Comparison of ENCODE assay signal across 16 cellular contexts in the genomic region with DNA sequence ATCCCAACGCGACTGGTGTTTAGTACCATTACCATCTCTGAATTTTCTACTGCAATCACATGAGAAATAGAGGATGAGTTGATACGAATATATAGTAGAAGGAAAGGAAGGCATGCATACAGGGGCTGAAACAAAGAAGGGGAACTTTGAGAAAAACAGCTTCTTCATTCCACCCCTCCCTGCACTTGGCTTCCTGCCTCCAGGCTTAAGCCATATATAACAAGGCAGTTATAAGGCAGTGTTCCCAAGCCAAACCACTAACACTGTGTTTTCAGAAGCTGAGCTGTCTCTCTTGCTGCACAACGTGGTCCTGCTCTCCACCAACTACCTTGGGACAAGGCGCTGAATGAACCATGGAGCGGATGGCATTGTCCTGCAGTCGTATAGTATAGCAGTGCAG. TPM values are rescaled to one million over a fixed set of nuclear protein-coding genes. Genes with fewer than 3 reads are reported as not detected.
A peak's percentile ranks its signal among the peaks of the same experiment; 100 is the strongest.
DNase-seq lines count a peak whose midpoint lies in the region; ATAC-seq and TF ChIP-seq lines count a peak whose summit lies in the region.
"Had no signal": no experiment of that assay in that cellular context is flagged by ENCODE, and none has a peak within 500 bp of the region (broad histone marks: within the 10 kb centered on the region; RNA-seq: fewer than 3 reads in every experiment).

No MANE protein-coding gene starts in this region.

- CTCF ChIA-PET in activated CD8-positive, alpha-beta T cell treated with anti-CD3 and anti-CD28 coated beads for 36 hours (lab: Charles Lee) = no interaction called here
- CTCF ChIA-PET in SK-N-SH (lab: Yijun Ruan, JAX) = no interaction called here

- H3K27me3 ChIP-seq in SK-N-SH (ENCODE audit: insufficient read depth) = no peaks in the 10 kb centered on the region

- H3K4me2 ChIP-seq in SK-N-SH = no peak overlapping the region

- TF ChIP-seq CTCF in activated CD8-positive, alpha-beta T cell treated with anti-CD3 and anti-CD28 coated beads for 36 hours (IDR thresholded peaks at IDR 0.05) = no peak
- no peak for TF ChIP-seq CTCF in SK-N-SH (IDR thresholded peaks at IDR 0.05)

- peaks cover 64% of the 10 kb centered on the region for H3K36me3 Mint-ChIP-seq in stimulated activated naive CD8-positive, alpha-beta T cell treated with anti-CD3 and anti-CD28 coated beads, Interleukin-15, Interleukin-2, amounts not matched to agents 100 ng/mL and 50 ng/mL, for 24 hours (ENCODE audit: low read depth)
- peaks cover 47% of the 10 kb centered on the region for H3K36me3 Mint-ChIP-seq in activated CD8-positive, alpha-beta T cell treated with anti-CD3 and anti-CD28 coated beads for 36 hours (ENCODE audit: low read depth)
- H3K36me3 Mint-ChIP-seq: IgD-negative memory B cell had no signal

- H3K4me3 Mint-ChIP-seq in stimulated activated naive CD8-positive, alpha-beta T cell treated with anti-CD3 and anti-CD28 coated beads, Interleukin-15, Interleukin-2, amounts not matched to agents 100 ng/mL and 50 ng/mL, for 24 hours = no peak overlapping the region
- H3K4me3 Mint-ChIP-seq in activated CD8-positive, alpha-beta T cell treated with anti-CD3 and anti-CD28 coated beads for 36 hours = no peak overlapping the region
- H3K4me3 Mint-ChIP-seq: B cell; CD4-positive, alpha-beta memory T cell; IgD-negative memory B cell had no signal

- H3K4me1 ChIP-seq in SK-N-SH (ENCODE audit: control insufficient read depth in 1 of 2, insufficient read depth in 2 of 2, low read depth in 1 of 2, low read length in 1 of 2) = no peaks in the 10 kb centered on the region

- H3K79me2 ChIP-seq in SK-N-SH (ENCODE audit: insufficient read depth) = no peaks in the 10 kb centered on the region; the same call in 1 of the 2 replicates

- H3K9me3 ChIP-seq in SK-N-SH = no peaks in the 10 kb centered on the region

- TF ChIP-seq EP300 in SK-N-SH (IDR thresholded peaks at IDR 0.05; ENCODE audit: borderline replicate concordance in 1 of 2, low read depth in 1 of 2, low read length in 1 of 2) = no peak

- H3K27ac Mint-ChIP-seq in stimulated activated naive CD8-positive, alpha-beta T cell treated with anti-CD3 and anti-CD28 coated beads, Interleukin-15, Interleukin-2, amounts not matched to agents 100 ng/mL and 50 ng/mL, for 24 hours = peak overlapping the region; percentile 14
- peak overlapping the region; percentile 36 for H3K27ac Mint-ChIP-seq in activated CD8-positive, alpha-beta T cell treated with anti-CD3 and anti-CD28 coated beads for 36 hours
- H3K27ac Mint-ChIP-seq: B cell had no signal

- DNase-seq in stimulated activated naive CD8-positive, alpha-beta T cell treated with anti-CD3 and anti-CD28 coated beads, Interleukin-15, Interleukin-2, amounts not matched to agents 100 U/mL and 50 U/mL, for 24 hours = no peak
- no peak for DNase-seq in activated CD8-positive, alpha-beta T cell treated with anti-CD3 and anti-CD28 coated beads for 36 hours
- DNase-seq in foreskin melanocyte = peak; percentile 66
- no peak for DNase-seq in substantia nigra (lab: John Stamatoyannopoulos, UW)
- DNase-seq in SK-N-SH = no peak
- no peak for DNase-seq in GM19238 (ENCODE audit: insufficient read length, low spot score)
- no peak for DNase-seq in AML-193 (lab: John Stamatoyannopoulos, UW)
- DNase-seq: Calu3; CD4-positive, alpha-beta memory T cell; DMS79 treated with DMSO at 0.1 percent for 48 hours; HCEC 1CT; NCI-H187 treated with DMSO at 0.1 percent for 48 hours; RPMI8226 had no signal

- H3K27me3 Mint-ChIP-seq in stimulated activated naive CD8-positive, alpha-beta T cell treated with anti-CD3 and anti-CD28 coated beads, Interleukin-15, Interleukin-2, amounts not matched to agents 100 ng/mL and 50 ng/mL, for 24 hours = no peaks in the 10 kb centered on the region
- H3K27me3 Mint-ChIP-seq in activated CD8-positive, alpha-beta T cell treated with anti-CD3 and anti-CD28 coated beads for 36 hours = no peaks in the 10 kb centered on the region
- H3K27me3 Mint-ChIP-seq: B cell; CD4-positive, alpha-beta memory T cell; IgD-negative memory B cell had no signal

- H3K27ac ChIP-seq in substantia nigra (ENCODE audit: low read depth, low read length, poor library complexity, severe bottlenecking) = peak overlapping the region; percentile 30
- H3K27ac ChIP-seq in SK-N-SH (ENCODE audit: low read depth in 2 of 2, low read length in 1 of 2) = no peak overlapping the region

- WGBS in SK-N-SH (ENCODE audit: low lambda C conversion rate) = 96% methylated on average over 7 of the region's 7 CpGs

- no peak for TF ChIP-seq RAD21 in SK-N-SH (IDR thresholded peaks at IDR 0.05; ENCODE audit: low read length)

- no peaks in the 10 kb centered on the region for H3K4me1 Mint-ChIP-seq in stimulated activated naive CD8-positive, alpha-beta T cell treated with anti-CD3 and anti-CD28 coated beads, Interleukin-15, Interleukin-2, amounts not matched to agents 100 ng/mL and 50 ng/mL, for 24 hours (ENCODE audit: low read depth)
- H3K4me1 Mint-ChIP-seq in activated CD8-positive, alpha-beta T cell treated with anti-CD3 and anti-CD28 coated beads for 36 hours (ENCODE audit: low read depth) = no peaks in the 10 kb centered on the region
- H3K4me1 Mint-ChIP-seq: B cell; CD4-positive, alpha-beta memory T cell; IgD-negative memory B cell had no signal

- peaks cover 56 to 72% of the 10 kb centered on the region in 2 experiments for H3K36me3 ChIP-seq in SK-N-SH (replicated peaks in 1 of 2; ENCODE audit: control insufficient read depth in 1 of 2, insufficient read depth in 2 of 2, low read length in 1 of 2)

- POLR2A ChIA-PET in activated CD8-positive, alpha-beta T cell treated with anti-CD3 and anti-CD28 coated beads for 36 hours (lab: Charles Lee) = interaction anchor here (0.6 kb wide), 1 partner anchor 23 kb away, joined by 3 read pairs; no protein-coding TSS in a partner anchor
- POLR2A ChIA-PET in SK-N-SH (lab: Yijun Ruan, JAX) = no interaction called here

- no peaks in the 10 kb centered on the region for H4K20me1 ChIP-seq in SK-N-SH (ENCODE audit: insufficient read depth)

- peaks cover 11% of the 10 kb centered on the region for H3F3A ChIP-seq in SK-N-SH (replicated peaks; ENCODE audit: insufficient read depth)

- no peak for ATAC-seq in stimulated activated naive CD8-positive, alpha-beta T cell treated with anti-CD3 and anti-CD28 coated beads, Interleukin-15, Interleukin-2, amounts not matched to agents 100 U/mL and 50 U/mL, for 24 hours
- ATAC-seq in activated CD8-positive, alpha-beta T cell treated with anti-CD3 and anti-CD28 coated beads for 36 hours = no peak

- H3K9me2 ChIP-seq in SK-N-SH = no peaks in the 10 kb centered on the region

- intact Hi-C loops in activated CD8-positive, alpha-beta T cell treated with anti-CD3 and anti-CD28 coated beads for 36 hours (cut with micrococcal nuclease) = no loop called here

- no peak overlapping the region for H2AFZ ChIP-seq in SK-N-SH (ENCODE audit: low read depth)

- no peaks in the 10 kb centered on the region for H3K9me3 Mint-ChIP-seq in stimulated activated naive CD8-positive, alpha-beta T cell treated with anti-CD3 and anti-CD28 coated beads, Interleukin-15, Interleukin-2, amounts not matched to agents 100 ng/mL and 50 ng/mL, for 24 hours
- no peaks in the 10 kb centered on the region for H3K9me3 Mint-ChIP-seq in activated CD8-positive, alpha-beta T cell treated with anti-CD3 and anti-CD28 coated beads for 36 hours
- H3K9me3 Mint-ChIP-seq: CD4-positive, alpha-beta memory T cell; IgD-negative memory B cell had no signal

- no peak overlapping the region for H3K9ac ChIP-seq in SK-N-SH

- no peak overlapping the region for H3K4me3 ChIP-seq in SK-N-SH (ENCODE audit: low read depth in 2 of 2, low read length in 1 of 2)

TF ChIP-seq in SK-N-SH, 30 proteins besides CTCF, POLR2A, EP300 and RAD21 (continues in another document):
- TF ChIP-seq, protein P1, sequence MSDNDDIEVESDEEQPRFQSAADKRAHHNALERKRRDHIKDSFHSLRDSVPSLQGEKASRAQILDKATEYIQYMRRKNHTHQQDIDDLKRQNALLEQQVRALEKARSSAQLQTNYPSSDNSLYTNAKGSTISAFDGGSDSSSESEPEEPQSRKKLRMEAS (IDR thresholded peaks at IDR 0.05; ENCODE audit: low read depth) = no peak
- TF ChIP-seq FOXM1 (IDR thresholded peaks at IDR 0.05; ENCODE audit: low read depth) (no peak), TAF1 (IDR thresholded peaks at IDR 0.05; ENCODE audit: borderline replicate concordance, low read depth, low read length) (no peak), GABPA (IDR thresholded peaks at IDR 0.05; ENCODE audit: low read depth) (no peak)
- TF ChIP-seq, protein P2, sequence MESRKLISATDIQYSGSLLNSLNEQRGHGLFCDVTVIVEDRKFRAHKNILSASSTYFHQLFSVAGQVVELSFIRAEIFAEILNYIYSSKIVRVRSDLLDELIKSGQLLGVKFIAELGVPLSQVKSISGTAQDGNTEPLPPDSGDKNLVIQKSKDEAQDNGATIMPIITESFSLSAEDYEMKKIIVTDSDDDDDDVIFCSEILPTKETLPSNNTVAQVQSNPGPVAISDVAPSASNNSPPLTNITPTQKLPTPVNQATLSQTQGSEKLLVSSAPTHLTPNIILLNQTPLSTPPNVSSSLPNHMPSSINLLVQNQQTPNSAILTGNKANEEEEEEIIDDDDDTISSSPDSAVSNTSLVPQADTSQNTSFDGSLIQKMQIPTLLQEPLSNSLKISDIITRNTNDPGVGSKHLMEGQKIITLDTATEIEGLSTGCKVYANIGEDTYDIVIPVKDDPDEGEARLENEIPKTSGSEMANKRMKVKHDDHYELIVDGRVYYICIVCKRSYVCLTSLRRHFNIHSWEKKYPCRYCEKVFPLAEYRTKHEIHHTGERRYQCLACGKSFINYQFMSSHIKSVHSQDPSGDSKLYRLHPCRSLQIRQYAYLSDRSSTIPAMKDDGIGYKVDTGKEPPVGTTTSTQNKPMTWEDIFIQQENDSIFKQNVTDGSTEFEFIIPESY (IDR thresholded peaks at IDR 0.05; ENCODE audit: borderline replicate concordance, low read depth) = no peak

RNA-seq across cellular contexts. Expression of a gene that starts 11.0 kb away (rescaled TPM):
- 10 to 100 TPM; 71.6 to 81.5 TPM for total RNA-seq in activated CD8-positive, alpha-beta T cell treated with anti-CD3 and anti-CD28 coated beads for 36 hours
- polyA plus RNA-seq in SK-N-SH (2012; rRNA removed) = 67.8 and 99.3 TPM in 2 replicates
- 50.2 and 57.7 TPM in 2 replicates for polyA plus RNA-seq in SK-N-SH (2012; cell fraction: cytosol; rRNA removed)
- polyA plus RNA-seq in SK-N-SH (2012; cell fraction: nucleus; rRNA removed) = 149 and 222 TPM in 2 replicates

RNA-seq across cellular contexts. Expression of a gene that starts 24.3 kb away (rescaled TPM):
- 1 to 10 TPM; 9.2 to 9.6 TPM for total RNA-seq in activated CD8-positive, alpha-beta T cell treated with anti-CD3 and anti-CD28 coated beads for 36 hours
- 18.7 and 22.7 TPM in 2 replicates for polyA plus RNA-seq in SK-N-SH (2012; rRNA removed)
- polyA plus RNA-seq in SK-N-SH (2012; cell fraction: cytosol; rRNA removed) = 18.6 and 19.3 TPM in 2 replicates
- polyA plus RNA-seq in SK-N-SH (2012; cell fraction: nucleus; rRNA removed) = 34.1 and 44.5 TPM in 2 replicates

RNA-seq across cellular contexts. Expression of a gene that starts 32.9 kb away (rescaled TPM):
- total RNA-seq in activated CD8-positive, alpha-beta T cell treated with anti-CD3 and anti-CD28 coated beads for 36 hours = 10 to 100 TPM; 21.6 to 23.9 TPM
- polyA plus RNA-seq in SK-N-SH (2012; rRNA removed) = 27.7 and 45.0 TPM in 2 replicates
- polyA plus RNA-seq in SK-N-SH (2012; cell fraction: cytosol; rRNA removed) = 26.2 and 32.3 TPM in 2 replicates
- polyA plus RNA-seq in SK-N-SH (2012; cell fraction: nucleus; rRNA removed) = 57.1 and 71.4 TPM in 2 replicates
